Comparison of ENCODE assay signal across 1 cellular context in the genomic region with DNA sequence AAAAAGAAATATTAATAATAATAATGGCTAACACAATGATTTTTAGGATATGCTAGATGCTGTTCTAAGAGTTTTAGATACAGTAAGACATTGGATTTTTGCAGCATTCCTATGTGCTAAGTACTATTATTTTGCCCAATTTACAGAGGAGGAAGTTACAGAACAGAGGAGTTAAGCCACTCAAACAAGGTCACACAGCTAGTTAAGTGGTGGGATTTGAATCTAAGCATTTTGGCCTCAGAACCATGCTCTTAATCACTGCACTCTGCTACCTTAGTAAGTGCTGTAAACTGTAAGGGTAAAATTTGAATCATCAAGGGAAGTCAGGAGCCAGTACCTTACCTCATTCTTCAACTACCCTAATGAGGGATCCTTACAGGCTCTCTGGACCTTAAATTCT.
TF ChIP-seq lines count a peak whose summit lies in the region.

No MANE protein-coding gene starts in this region.

TF ChIP-seq in K562, 482 proteins besides CTCF, POLR2A, EP300 and RAD21 (continued from another document):
- no peak for TF ChIP-seq RBFOX2 (IDR thresholded peaks at IDR 0.05; ENCODE audit: low read depth, low read length)
- no peak for TF ChIP-seq HLTF (IDR thresholded peaks at IDR 0.05)
- TF ChIP-seq POLR2AphosphoS5 (IDR thresholded peaks at IDR 0.05; ENCODE audit: control insufficient read depth, insufficient read depth, low read depth, low read length): no peak
- no peak for TF ChIP-seq NR3C1 (CRISPR knock-in tag; IDR thresholded peaks at IDR 0.05)
- TF ChIP-seq CC2D1A (IDR thresholded peaks at IDR 0.05): no peak
- no peak for TF ChIP-seq ZNF408 (CRISPR knock-in tag; IDR thresholded peaks at IDR 0.05; ENCODE audit: low read depth)
- TF ChIP-seq ZFP36 (IDR thresholded peaks at IDR 0.05; ENCODE audit: low read depth, low read length, partially characterized antibody): peak; percentile 42
- TF ChIP-seq TARDBP (IDR thresholded peaks at IDR 0.05): no peak
- TF ChIP-seq, protein P1, sequence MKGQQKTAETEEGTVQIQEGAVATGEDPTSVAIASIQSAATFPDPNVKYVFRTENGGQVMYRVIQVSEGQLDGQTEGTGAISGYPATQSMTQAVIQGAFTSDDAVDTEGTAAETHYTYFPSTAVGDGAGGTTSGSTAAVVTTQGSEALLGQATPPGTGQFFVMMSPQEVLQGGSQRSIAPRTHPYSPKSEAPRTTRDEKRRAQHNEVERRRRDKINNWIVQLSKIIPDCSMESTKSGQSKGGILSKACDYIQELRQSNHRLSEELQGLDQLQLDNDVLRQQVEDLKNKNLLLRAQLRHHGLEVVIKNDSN (CRISPR knock-in tag; IDR thresholded peaks at IDR 0.05): no peak
- peak; percentile 91 for TF ChIP-seq RBM25 (IDR thresholded peaks at IDR 0.05; ENCODE audit: low read depth, low read length, severe bottlenecking)
- peak; percentile 65; the same call in 1 of the 2 replicates for TF ChIP-seq BCOR (IDR thresholded peaks at IDR 0.05)
- no peak for TF ChIP-seq RBBP5 (IDR thresholded peaks at IDR 0.05; ENCODE audit: borderline replicate concordance, insufficient read depth, low read length, poor library complexity, severe bottlenecking)
- TF ChIP-seq, protein P2, sequence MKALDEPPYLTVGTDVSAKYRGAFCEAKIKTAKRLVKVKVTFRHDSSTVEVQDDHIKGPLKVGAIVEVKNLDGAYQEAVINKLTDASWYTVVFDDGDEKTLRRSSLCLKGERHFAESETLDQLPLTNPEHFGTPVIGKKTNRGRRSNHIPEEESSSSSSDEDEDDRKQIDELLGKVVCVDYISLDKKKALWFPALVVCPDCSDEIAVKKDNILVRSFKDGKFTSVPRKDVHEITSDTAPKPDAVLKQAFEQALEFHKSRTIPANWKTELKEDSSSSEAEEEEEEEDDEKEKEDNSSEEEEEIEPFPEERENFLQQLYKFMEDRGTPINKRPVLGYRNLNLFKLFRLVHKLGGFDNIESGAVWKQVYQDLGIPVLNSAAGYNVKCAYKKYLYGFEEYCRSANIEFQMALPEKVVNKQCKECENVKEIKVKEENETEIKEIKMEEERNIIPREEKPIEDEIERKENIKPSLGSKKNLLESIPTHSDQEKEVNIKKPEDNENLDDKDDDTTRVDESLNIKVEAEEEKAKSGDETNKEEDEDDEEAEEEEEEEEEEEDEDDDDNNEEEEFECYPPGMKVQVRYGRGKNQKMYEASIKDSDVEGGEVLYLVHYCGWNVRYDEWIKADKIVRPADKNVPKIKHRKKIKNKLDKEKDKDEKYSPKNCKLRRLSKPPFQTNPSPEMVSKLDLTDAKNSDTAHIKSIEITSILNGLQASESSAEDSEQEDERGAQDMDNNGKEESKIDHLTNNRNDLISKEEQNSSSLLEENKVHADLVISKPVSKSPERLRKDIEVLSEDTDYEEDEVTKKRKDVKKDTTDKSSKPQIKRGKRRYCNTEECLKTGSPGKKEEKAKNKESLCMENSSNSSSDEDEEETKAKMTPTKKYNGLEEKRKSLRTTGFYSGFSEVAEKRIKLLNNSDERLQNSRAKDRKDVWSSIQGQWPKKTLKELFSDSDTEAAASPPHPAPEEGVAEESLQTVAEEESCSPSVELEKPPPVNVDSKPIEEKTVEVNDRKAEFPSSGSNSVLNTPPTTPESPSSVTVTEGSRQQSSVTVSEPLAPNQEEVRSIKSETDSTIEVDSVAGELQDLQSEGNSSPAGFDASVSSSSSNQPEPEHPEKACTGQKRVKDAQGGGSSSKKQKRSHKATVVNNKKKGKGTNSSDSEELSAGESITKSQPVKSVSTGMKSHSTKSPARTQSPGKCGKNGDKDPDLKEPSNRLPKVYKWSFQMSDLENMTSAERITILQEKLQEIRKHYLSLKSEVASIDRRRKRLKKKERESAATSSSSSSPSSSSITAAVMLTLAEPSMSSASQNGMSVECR (CRISPR knock-in tag; IDR thresholded peaks at IDR 0.05): no peak
